Comparison of ENCODE assay signal across 18 cellular contexts in the genomic region with DNA sequence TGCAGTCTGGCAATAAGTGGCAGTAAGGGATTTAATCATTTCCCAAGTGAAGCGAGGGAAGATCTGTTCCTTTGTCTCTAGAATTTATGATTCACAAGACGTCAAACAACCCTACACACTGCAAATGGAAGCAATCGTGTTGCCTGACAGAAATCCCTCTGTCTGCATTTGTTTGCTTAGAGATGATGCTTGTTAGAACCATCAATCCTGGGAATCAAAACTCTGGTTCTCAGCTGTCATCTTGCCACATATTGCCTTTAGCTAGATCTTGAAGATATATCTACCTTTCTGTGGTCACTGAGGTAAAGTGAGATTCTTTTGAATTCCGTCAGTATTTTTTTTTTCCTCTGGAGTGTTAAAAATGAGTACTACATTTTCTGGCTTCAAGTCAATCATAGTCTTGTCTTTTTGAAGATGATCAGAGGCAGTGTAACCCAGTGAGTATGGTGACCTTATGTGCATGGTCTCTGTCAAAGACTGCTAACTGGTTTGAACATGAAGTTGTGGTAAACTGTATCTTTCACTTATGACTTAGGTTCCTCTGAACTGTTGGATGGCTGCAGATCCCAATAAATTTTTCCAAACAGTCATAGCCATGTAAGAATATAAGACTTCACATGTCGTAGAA.
"Had no signal": no experiment of that assay in that cellular context is flagged by ENCODE, and none has a peak within 500 bp of the region (broad histone marks: within the 10 kb centered on the region; RNA-seq: fewer than 3 reads in every experiment).

No MANE protein-coding gene starts in this region.

- H3K36me3 Mint-ChIP-seq: activated CD4-positive, alpha-beta memory T cell treated with anti-CD3 and anti-CD28 coated beads for 36 hours; activated CD8-positive, alpha-beta memory T cell treated with anti-CD3 and anti-CD28 coated beads, Interleukin-2, amount 10 ng/mL, durations not matched to agents 7 days and 5 days had no signal

- ATAC-seq: activated CD8-positive, alpha-beta memory T cell treated with anti-CD3 and anti-CD28 coated beads, Interleukin-2, amount 10 ng/mL, durations not matched to agents 7 days and 5 days; lower lobe of right lung; stimulated activated naive CD8-positive, alpha-beta T cell treated with anti-CD3 and anti-CD28 coated beads, Interleukin-15, Interleukin-2, amounts not matched to agents 100 U/mL and 50 U/mL, for 24 hours had no signal

- H3K4me1 Mint-ChIP-seq: activated CD8-positive, alpha-beta memory T cell treated with anti-CD3 and anti-CD28 coated beads, Interleukin-2, amount 10 ng/mL, durations not matched to agents 7 days and 5 days; nephron progenitor cell had no signal

- H3K9me3 Mint-ChIP-seq: activated CD4-positive, alpha-beta memory T cell treated with anti-CD3 and anti-CD28 coated beads for 36 hours; activated naive CD4-positive, alpha-beta T cell treated with anti-CD3 and anti-CD28 coated beads for 36 hours; nephron progenitor cell had no signal

- H3K27me3 Mint-ChIP-seq: progenitor cell of endocrine pancreas had no signal

- H3K27ac ChIP-seq: ascending aorta, esophagus squamous epithelium, lower lobe of right lung, right atrium auricular region, tibial nerve had no signal

- H3K36me3 ChIP-seq: ascending aorta, esophagus squamous epithelium, lower lobe of right lung, right atrium auricular region, tibial nerve had no signal

- H3K27ac Mint-ChIP-seq: activated CD4-positive, alpha-beta memory T cell treated with anti-CD3 and anti-CD28 coated beads for 36 hours; activated CD8-positive, alpha-beta memory T cell treated with anti-CD3 and anti-CD28 coated beads, Interleukin-2, amount 10 ng/mL, durations not matched to agents 7 days and 5 days; activated naive CD4-positive, alpha-beta T cell treated with anti-CD3 and anti-CD28 coated beads for 36 hours; mesothelial cell of epicardium; nephron progenitor cell; progenitor cell of endocrine pancreas had no signal

- H3K27me3 ChIP-seq: ascending aorta, esophagus squamous epithelium, right atrium auricular region, tibial nerve had no signal

- H3K4me3 Mint-ChIP-seq: activated CD4-positive, alpha-beta memory T cell treated with anti-CD3 and anti-CD28 coated beads for 36 hours; activated CD8-positive, alpha-beta memory T cell treated with anti-CD3 and anti-CD28 coated beads, Interleukin-2, amount 10 ng/mL, durations not matched to agents 7 days and 5 days; activated naive CD4-positive, alpha-beta T cell treated with anti-CD3 and anti-CD28 coated beads for 36 hours; mesothelial cell of epicardium; nephron progenitor cell had no signal

- H3K4me1 ChIP-seq: ascending aorta, esophagus squamous epithelium, lower lobe of right lung, right atrium auricular region, tibial nerve had no signal

- H3K4me3 ChIP-seq: ascending aorta, esophagus squamous epithelium, lower lobe of right lung, right atrium auricular region, tibial nerve had no signal

- DNase-seq: activated CD4-positive, alpha-beta memory T cell treated with anti-CD3 and anti-CD28 coated beads for 36 hours; activated CD8-positive, alpha-beta memory T cell treated with anti-CD3 and anti-CD28 coated beads, Interleukin-2, amount 10 ng/mL, durations not matched to agents 7 days and 5 days; activated naive CD4-positive, alpha-beta T cell treated with anti-CD3 and anti-CD28 coated beads for 36 hours; cortex of kidney; effector CD4-positive, alpha-beta T cell; esophagus squamous epithelium; foreskin fibroblast; head of caudate nucleus; lower lobe of right lung; nephron progenitor cell; stimulated activated naive CD8-positive, alpha-beta T cell treated with anti-CD3 and anti-CD28 coated beads, Interleukin-15, Interleukin-2, amounts not matched to agents 100 U/mL and 50 U/mL, for 24 hours; substantia nigra; SW 1271 had no signal

- H3K9me3 ChIP-seq: ascending aorta, esophagus squamous epithelium, right atrium auricular region had no signal
